18 cellular contexts compared by ENCODE assay signal in genomic region chr5:72485366-72486052, GRCh38. TPM values are rescaled to one million over a fixed set of nuclear protein-coding genes. Genes with fewer than 3 reads are reported as not detected.
DNase-seq lines count a peak whose midpoint lies in the region; ATAC-seq and TF ChIP-seq lines count a peak whose summit lies in the region.
"Had no signal": no experiment of that assay in that cellular context is flagged by ENCODE, and none has a peak within 500 bp of the region (broad histone marks: within the 10 kb centered on the region; RNA-seq: fewer than 3 reads in every experiment).

No MANE protein-coding gene starts in this region.

- peak; percentile 62 to 77 for DNase-seq in SJCRH30
- DNase-seq in foreskin keratinocyte: peak; percentile 90 to 95
- DNase-seq in activated CD4-positive, alpha-beta T cell treated with anti-CD3 and anti-CD28 coated beads for 48 hours: no peak
- DNase-seq in aorta: no peak
- DNase-seq: activated CD4-positive, CD25-positive, alpha-beta regulatory T cell; activated effector memory CD4-positive, alpha-beta T cell treated with Interleukin-2 at 50 U/mL for 16 hours; adrenal gland; COR-L47; MV-4-11; natural killer cell; NCI-H345; SIG-M5 had no signal

- intact Hi-C loops in aorta (cut with DNase I): no loop called here

- no peak overlapping the region for H3K27ac ChIP-seq in HEK293 (ENCODE audit: extremely low read depth, low read depth, low read length)
- H3K27ac ChIP-seq in SJCRH30: peak overlapping the region; percentile 57
- peak overlapping the region; percentile 81 for H3K27ac ChIP-seq in foreskin keratinocyte
- H3K27ac ChIP-seq in skin epidermis: peak overlapping the region in 12 of 21 experiments; percentile 6 to 71 (median 36)
- no peak overlapping the region for H3K27ac ChIP-seq in aorta (ENCODE audit: low read depth in 1 of 2, low read length in 2 of 2)
- H3K27ac ChIP-seq: gastroesophageal sphincter had no signal

- TF ChIP-seq CTCF in HEK293 (tag by site-specific recombination; IDR thresholded peaks at IDR 0.05) (no peak), foreskin keratinocyte (conservative IDR thresholded peaks at IDR 0.05) (no peak)

- CTCF ChIA-PET in HEK293 (lab: Yijun Ruan, JAX): no interaction called here

- POLR2A ChIA-PET in HEK293 (lab: Yijun Ruan, JAX): no interaction called here

- H3K27me3 ChIP-seq in SJCRH30: no peaks in the 10 kb centered on the region
- no peaks in the 10 kb centered on the region for H3K27me3 ChIP-seq in foreskin keratinocyte
- H3K27me3 ChIP-seq in aorta (ENCODE audit: control insufficient read depth in 1 of 2, insufficient read depth in 2 of 2, low read length in 1 of 2): peaks cover 0 to 2% of the 10 kb centered on the region in 2 donors
- H3K27me3 ChIP-seq: adrenal gland, gastroesophageal sphincter had no signal

- no peak overlapping the region for H3K4me3 ChIP-seq in HEK293 (ENCODE audit: low read depth, low read length)
- H3K4me3 ChIP-seq in SJCRH30: no peak overlapping the region
- no peak overlapping the region for H3K4me3 ChIP-seq in skin epidermis
- no peak overlapping the region for H3K4me3 ChIP-seq in aorta (ENCODE audit: low read length in 2 of 2)
- H3K4me3 ChIP-seq: adrenal gland, gastroesophageal sphincter had no signal

- no peaks in the 10 kb centered on the region for H3K36me3 ChIP-seq in HEK293 (ENCODE audit: control insufficient read depth in 2 of 2, insufficient read depth in 1 of 2, low read length in 2 of 2)
- no peaks in the 10 kb centered on the region for H3K36me3 ChIP-seq in SJCRH30
- H3K36me3 ChIP-seq in aorta (ENCODE audit: control insufficient read depth in 1 of 2, insufficient read depth in 2 of 2, low read length in 1 of 2): no peaks in the 10 kb centered on the region
- H3K36me3 ChIP-seq: adrenal gland, gastroesophageal sphincter had no signal

- 89 to 97% methylated on average over 8 of the region's 8 CpGs for WGBS in aorta, 2 donors

- no peaks in the 10 kb centered on the region for H3K9me3 ChIP-seq in HEK293 (ENCODE audit: control insufficient read depth, insufficient read depth, low read depth, low read length)
- no peaks in the 10 kb centered on the region; the same call in 1 of the 2 replicates for H3K9me3 ChIP-seq in SJCRH30 (replicated peaks)
- no peaks in the 10 kb centered on the region for H3K9me3 ChIP-seq in aorta (ENCODE audit: control insufficient read depth, low read length)
- H3K9me3 ChIP-seq: adrenal gland, gastroesophageal sphincter had no signal

- ATAC-seq in foreskin keratinocyte (peak; percentile 96), GM21526 (IDR thresholded peaks at IDR 0.05; ENCODE audit: low FRiP score, unreplicated experiment) (no peak), aorta (ENCODE audit: low FRiP score) (no peak)
- no peak for ATAC-seq in activated CD4-positive, CD25-positive, alpha-beta regulatory T cell treated with anti-CD3 and anti-CD28 coated beads, Interleukin-2, amount 50 U/mL, for 24 hours
- ATAC-seq: natural killer cell had no signal

- H3K4me1 ChIP-seq in HEK293 (ENCODE audit: control insufficient read depth, insufficient read depth, low read length) (no peaks in the 10 kb centered on the region), SJCRH30 (peaks cover 16% of the 10 kb centered on the region), foreskin keratinocyte (peaks cover 27% of the 10 kb centered on the region), aorta (ENCODE audit: control insufficient read depth in 1 of 2, insufficient read depth in 2 of 2, low read length in 2 of 2) (peaks cover 0 to 3% of the 10 kb centered on the region in 2 donors)

TF ChIP-seq in HEK293, 187 proteins besides CTCF, POLR2A, EP300 and RAD21:
- TF ChIP-seq GFI1B (tag by site-specific recombination; IDR thresholded peaks at IDR 0.05) (no peak), ZNF704 (tag by site-specific recombination; IDR thresholded peaks at IDR 0.05) (no peak), EGR2 (tag by site-specific recombination; IDR thresholded peaks at IDR 0.05; ENCODE audit: low read depth) (peak; percentile 36; the same call in 1 of the 2 replicates), ZNF488 (tag by site-specific recombination; IDR thresholded peaks at IDR 0.05) (no peak), ZFHX2 (tag by site-specific recombination; conservative IDR thresholded peaks at IDR 0.05) (peak; percentile 52)

RNA-seq across cellular contexts. Expression of gene ZNF366, which starts 21.7 kb away (rescaled TPM):
- total RNA-seq in SJCRH30 (2014; rRNA removed; shearing (Covaris generic)): 0.12 and 0.25 TPM in 2 replicates
- total RNA-seq in foreskin keratinocyte (not detected in 2 replicates), aorta (10 to 100 TPM in 1 of 2 donors, 1 to 10 TPM in 1; 5.8 to 10.3 TPM)
- polyA plus RNA-seq in foreskin keratinocyte (not detected in 2 replicates), aorta (not detected)
- total RNA-seq: T-helper 2 cell treated with Interferon-gamma antibody and Interleukin-4, amounts not matched to agents 100 ng/mL and 5 ng/mL, for 36 hours had no signal

Comparison
In these comparisons a context has a peak if more than half of its experiments do, and no peak if none do; other contexts are left out.
1. H3K27ac ChIP-seq: peak in SJCRH30 (single experiment), foreskin keratinocyte (single experiment) and skin epidermis (12 of 21); none in HEK293 (single experiment) and aorta (0 of 2).
2. DNase-seq: peak in SJCRH30 (2 of 2) and foreskin keratinocyte (2 of 2); none in activated CD4-positive, alpha-beta T cell treated with anti-CD3 and anti-CD28 coated beads for 48 hours (single experiment) and aorta (0 of 2).